In genomic region chr7:29102554-29103151, GRCh38 we compare ENCODE assay signal across 8 cellular contexts. TPM values are rescaled to one million over a fixed set of nuclear protein-coding genes. Genes with fewer than 3 reads are reported as not detected.
DNase-seq lines count a peak whose midpoint lies in the region; ATAC-seq and TF ChIP-seq lines count a peak whose summit lies in the region.

No MANE protein-coding gene starts in this region.

- H3K9me3 ChIP-seq in GM23248 (ENCODE audit: low read depth): no peaks in the 10 kb centered on the region

- no peaks in the 10 kb centered on the region for H3K9me2 ChIP-seq in GM23248 (ENCODE audit: insufficient read depth)

- H3F3A ChIP-seq in GM23248 (ENCODE audit: insufficient read depth): peaks cover 6% of the 10 kb centered on the region; the same call in 1 of the 2 replicates

- no peak overlapping the region for H3K4me2 ChIP-seq in GM23248 (ENCODE audit: unreplicated experiment)

- H2AFZ ChIP-seq in GM23248: peak overlapping the region; percentile 2; the same call in 1 of the 2 replicates

- no peak overlapping the region for H3K9ac ChIP-seq in GM23248

- ATAC-seq in left ventricle myocardium superior (peak; percentile 72), GM18505 (IDR thresholded peaks at IDR 0.05; ENCODE audit: unreplicated experiment) (no peak), GM18511 (IDR thresholded peaks at IDR 0.05; ENCODE audit: unreplicated experiment) (no peak)

- H3K27ac ChIP-seq in GM23248: no peak overlapping the region

- no peak for TF ChIP-seq POLR2A in GM18505 (IDR thresholded peaks at IDR 0.05; ENCODE audit: borderline replicate concordance, extremely low read depth, insufficient read depth, insufficient read length)

- in situ Hi-C loops in GM23248 (cut with MboI): loop anchor here (5.0 to 25.0 kb wide), 2 partner anchors 175 to 715 kb away; no protein-coding TSS in a partner anchor

- H3K4me3 ChIP-seq in GM23248: no peak overlapping the region

- no peaks in the 10 kb centered on the region for H3K36me3 ChIP-seq in GM23248 (ENCODE audit: low read depth)

- DNase-seq in CD1c-positive myeloid dendritic cell (ENCODE audit: extremely low spot score) (peak; percentile 70), GM23248 (peak; percentile 80), NCI-H748 treated with DMSO at 0.1 percent for 48 hours (lab: John Stamatoyannopoulos, UW) (peak; percentile 43), left ventricle myocardium superior (peak; percentile 64), putamen (ENCODE audit: low spot score) (peak; percentile 29)
- DNase-seq in activated gamma-delta T cell treated with anti-CD3 and anti-CD28 coated beads, Interleukin-2, amount 50 U/mL, for 16 hours (ENCODE audit: low read depth): peak; percentile 12

- intact Hi-C loops in left ventricle myocardium superior (cut with micrococcal nuclease): loop anchor here (2.0 kb wide), 1 partner anchor 176 kb away; no protein-coding TSS in a partner anchor

- H3K79me2 ChIP-seq in GM23248 (ENCODE audit: insufficient read depth): no peaks in the 10 kb centered on the region

- H3K27me3 ChIP-seq in GM23248 (replicated peaks; ENCODE audit: insufficient read depth): no peaks in the 10 kb centered on the region

- H3K4me1 ChIP-seq in GM23248 (ENCODE audit: insufficient read depth): no peaks in the 10 kb centered on the region; the same call in 1 of the 2 replicates

- H4K20me1 ChIP-seq in GM23248 (ENCODE audit: insufficient read depth): no peaks in the 10 kb centered on the region

- WGBS in GM23248 (ENCODE audit: low coverage in 1 of 2, low lambda C conversion rate in 2 of 2, missing lambda C conversion rate in 2 of 2), 2 experiments: 1% methylated on average over 7 of the region's 7 CpGs

RNA-seq across cellular contexts. Expression of gene CPVL, which starts 43.7 kb away (rescaled TPM):
- total RNA-seq in GM23248 (2014; rRNA removed; shearing (Covaris generic)): not detected in 2 replicates
- polyA plus RNA-seq in GM23248 (2016; fragmentation: Nextera tagmentation; extraction: Ambion mirVana): not detected in 2 replicates
- total RNA-seq in left ventricle myocardium superior: 72.6 TPM

Comparison
In these comparisons a context has a peak if more than half of its experiments do, and no peak if none do; other contexts are left out.
1. DNase-seq: peak in every context shown above with its lines; median percentile 80 in GM23248; 70 in CD1c-positive myeloid dendritic cell; 64 in left ventricle myocardium superior; 43 in NCI-H748 treated with DMSO at 0.1 percent for 48 hours; 29 in putamen; 12 in activated gamma-delta T cell treated with anti-CD3 and anti-CD28 coated beads, Interleukin-2, amount 50 U/mL, for 16 hours.
2. RNA of gene CPVL, which starts 43.7 kb away (total RNA-seq): 72.6 TPM in left ventricle myocardium superior (single experiment); not detected in GM23248; every median in the first group is over 10 times any median in the second.